Comparison of ENCODE assay signal across 16 cellular contexts in the genomic region with DNA sequence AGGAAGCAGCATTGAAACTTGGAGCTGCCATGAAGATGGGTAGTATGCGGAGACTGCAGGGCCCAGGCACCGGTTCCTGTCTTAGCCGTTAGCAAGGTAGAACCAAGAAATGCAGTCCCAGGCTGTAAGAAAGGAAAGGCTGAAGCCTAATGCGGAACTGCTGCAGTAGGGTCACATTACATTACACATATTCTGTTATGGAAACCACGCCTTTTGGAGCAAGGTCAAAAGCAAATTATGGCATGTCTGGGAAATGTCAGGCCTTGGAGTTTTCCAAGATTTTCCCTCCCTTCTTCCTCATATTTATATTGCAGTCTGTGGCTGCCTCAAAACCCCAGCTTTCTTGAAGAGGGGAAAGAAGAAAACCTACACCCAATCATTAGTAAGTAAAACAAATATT.
"Had no signal": no experiment of that assay in that cellular context is flagged by ENCODE, and none has a peak within 500 bp of the region (broad histone marks: within the 10 kb centered on the region; RNA-seq: fewer than 3 reads in every experiment).

No MANE protein-coding gene starts in this region.

- DNase-seq: activated CD4-positive, alpha-beta T cell treated with anti-CD3 and anti-CD28 coated beads for 48 hours; activated CD8-positive, alpha-beta memory T cell treated with anti-CD3 and anti-CD28 coated beads for 24 hours; activated naive CD4-positive, alpha-beta T cell treated with anti-CD3 and anti-CD28 coated beads for 36 hours; central memory CD4-positive, alpha-beta T cell; cortex of kidney; effector CD8-positive, alpha-beta T cell; hippocampal formation; kidney glomerular epithelial cell; mesendoderm; posterior cingulate gyrus; SK-N-SH; substantia nigra; T-helper 1 cell had no signal

- H3K9ac ChIP-seq: SK-N-SH had no signal

- H3K9me3 ChIP-seq: SK-N-SH had no signal

- ATAC-seq: activated T-helper 17 cell treated with anti-CD3 and anti-CD28 coated beads, Interleukin-2, amount 50 U/mL, for 72 hours; stimulated activated memory B cell treated with anti-CD40 and anti-IgM and Interleukin-4, amounts not matched to agents 10 μg/mL and 1 μg/mL and 100 μg/mL, for 72 hours; WTC11 had no signal
